In the genomic region with DNA sequence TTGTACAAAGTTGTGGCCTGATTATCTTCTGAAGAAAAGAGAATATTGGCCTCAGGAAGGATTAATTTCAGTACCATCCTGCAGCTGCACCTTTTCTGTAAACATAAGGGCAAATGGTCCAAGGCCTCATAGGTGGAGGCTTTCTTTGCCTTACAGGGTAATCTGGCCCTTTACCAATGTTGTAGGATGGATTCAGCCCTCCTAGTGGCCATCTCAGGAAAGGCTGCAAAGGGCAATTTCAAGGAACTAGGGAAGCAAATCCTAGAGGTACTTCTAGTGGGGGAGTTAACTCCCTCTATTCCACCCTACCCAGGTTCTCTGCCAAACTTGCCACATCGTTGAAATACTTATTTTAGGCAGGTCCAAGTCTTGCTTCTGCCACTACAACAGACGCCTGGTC, we compare ENCODE assay signal across 12 cellular contexts. TPM values are rescaled to one million over a fixed set of nuclear protein-coding genes. Genes with fewer than 3 reads are reported as not detected.
DNase-seq lines count a peak whose midpoint lies in the region; ATAC-seq and TF ChIP-seq lines count a peak whose summit lies in the region.
"Had no signal": no experiment of that assay in that cellular context is flagged by ENCODE, and none has a peak within 500 bp of the region (broad histone marks: within the 10 kb centered on the region; RNA-seq: fewer than 3 reads in every experiment).

No MANE protein-coding gene starts in this region.

- intact Hi-C loops in IMR-90 (cut with micrococcal nuclease), result no loop called here

- no peak overlapping the region for H2BK15ac ChIP-seq in IMR-90 (ENCODE audit: low read depth, low read length)

- peak; percentile 34 for TF ChIP-seq RAD21 in IMR-90 (IDR thresholded peaks at IDR 0.05; ENCODE audit: low read length)

- no peaks in the 10 kb centered on the region for H3K9me1 ChIP-seq in IMR-90 (ENCODE audit: insufficient read depth, low read length)

- H3K79me1 ChIP-seq in IMR-90 (ENCODE audit: low read depth in 1 of 2, low read length in 2 of 2), result no peaks in the 10 kb centered on the region

- H3K79me2 ChIP-seq in osteoblast (ENCODE audit: insufficient read depth, low read length), result no peaks in the 10 kb centered on the region

- H3K4me3 ChIP-seq in IMR-90 (ENCODE audit: insufficient read depth, low read depth, low read length), result no peak overlapping the region
- H3K4me3 ChIP-seq in choroid plexus epithelial cell (ENCODE audit: low read depth, low read length), result no peak overlapping the region
- H3K4me3 ChIP-seq in osteoblast (ENCODE audit: insufficient read depth, low read length), result no peak overlapping the region

- H4K91ac ChIP-seq in IMR-90 (ENCODE audit: insufficient read depth, low read depth, low read length), result no peak overlapping the region

- no peaks in the 10 kb centered on the region for H4K20me1 ChIP-seq in IMR-90 (ENCODE audit: insufficient read depth, low read length)
- H4K20me1 ChIP-seq in osteoblast (ENCODE audit: insufficient read depth, low read length), result no peaks in the 10 kb centered on the region

- no peak overlapping the region for H3K4ac ChIP-seq in IMR-90 (ENCODE audit: low read depth, low read length)

- no peak overlapping the region for H3K14ac ChIP-seq in IMR-90 (replicated peaks; ENCODE audit: low read depth, low read length)

- H3K9me3 ChIP-seq in IMR-90 (ENCODE audit: control insufficient read depth, insufficient read depth, low read length) (no peaks in the 10 kb centered on the region), osteoblast (ENCODE audit: low read depth, low read length) (no peaks in the 10 kb centered on the region)

- whole genome bisulfite sequencing in IMR-90 (ENCODE audit: extremely low coverage in 2 of 2, insufficient read length in 1 of 2), 2 experiments, result no CpG with 5 or more reads among the region's 2 CpGs

- ATAC-seq in GM18867 (IDR thresholded peaks at IDR 0.05; ENCODE audit: unreplicated experiment), result peak; percentile 72
- no peak for ATAC-seq in IMR-90 (ENCODE audit: low read depth)
- ATAC-seq in GM19467 (IDR thresholded peaks at IDR 0.05; ENCODE audit: unreplicated experiment), result no peak
- no peak for ATAC-seq in GM18870 (IDR thresholded peaks at IDR 0.05; ENCODE audit: unreplicated experiment)
- no peak for ATAC-seq in HG03460 (IDR thresholded peaks at IDR 0.05; ENCODE audit: unreplicated experiment)

- no peak overlapping the region for H2BK20ac ChIP-seq in IMR-90 (ENCODE audit: low read depth, low read length)

- H3K4me2 ChIP-seq in IMR-90 (ENCODE audit: low read depth, low read length), result no peak overlapping the region
- no peak overlapping the region for H3K4me2 ChIP-seq in osteoblast (ENCODE audit: insufficient read depth, low read length)

- POLR2A ChIA-PET in IMR-90 (lab: Charles Lee; ENCODE audit: unreplicated experiment), result no interaction called here

- BruUV-seq in IMR-90 (replicated peaks; lab: Mats Ljungman, UMichigan), result no TSS peak

- H3K9ac ChIP-seq in IMR-90 (ENCODE audit: low read depth, low read length), result no peak overlapping the region

- no peak overlapping the region for H3K56ac ChIP-seq in IMR-90 (ENCODE audit: extremely low read depth, insufficient read depth, low read length)

- H4K8ac ChIP-seq in IMR-90 (ENCODE audit: low read depth in 2 of 2, low read length in 2 of 2), result no peak overlapping the region

- TF ChIP-seq CTCF in IMR-90 (conservative IDR thresholded peaks at IDR 0.05; ENCODE audit: low read depth, low read length) (peak; percentile 33; the same call in 1 of the 2 replicates), choroid plexus epithelial cell (conservative IDR thresholded peaks at IDR 0.05; ENCODE audit: low read depth, low read length) (peak; percentile 55), osteoblast (IDR thresholded peaks at IDR 0.05; ENCODE audit: extremely low read depth, low read depth, low read length) (peak; percentile 29)

- H2BK5ac ChIP-seq in IMR-90 (ENCODE audit: low read depth, low read length, poor library complexity, severe bottlenecking), result no peak overlapping the region

- H2AFZ ChIP-seq in IMR-90 (replicated peaks; ENCODE audit: low read length, poor library complexity) (no peak overlapping the region), osteoblast (ENCODE audit: low read length) (no peak overlapping the region)

- H2BK120ac ChIP-seq in IMR-90 (ENCODE audit: low read depth, low read length), result no peak overlapping the region

- H3K18ac ChIP-seq in IMR-90 (ENCODE audit: low read depth, low read length), result no peak overlapping the region

- CTCF ChIA-PET in IMR-90 (lab: Yijun Ruan, JAX), result interaction anchor here (0.5 kb wide), 1 partner anchor 669 kb away, joined by 5 read pairs; no protein-coding TSS in a partner anchor

- no peaks in the 10 kb centered on the region for H3K4me1 ChIP-seq in IMR-90 (ENCODE audit: control insufficient read depth, insufficient read depth, low read length)
- no peaks in the 10 kb centered on the region for H3K4me1 ChIP-seq in osteoblast (ENCODE audit: insufficient read depth, low read length)

- in situ Hi-C loops in IMR-90 (cut with MboI; ENCODE audit: low sequenced_read_pairs), result loop anchor here (25.0 kb wide), 1 partner anchor 895 kb away; no protein-coding TSS in a partner anchor

- H3K23ac ChIP-seq in IMR-90 (ENCODE audit: low read depth, low read length), result no peak overlapping the region

- no peaks in the 10 kb centered on the region for H3K36me3 ChIP-seq in IMR-90 (ENCODE audit: control insufficient read depth, insufficient read depth, low read length)
- no peaks in the 10 kb centered on the region for H3K36me3 ChIP-seq in osteoblast (ENCODE audit: insufficient read depth, low read length)

- H3K27me3 ChIP-seq in IMR-90 (ENCODE audit: control insufficient read depth, insufficient read depth, low read length), result no peaks in the 10 kb centered on the region
- H3K27me3 ChIP-seq in osteoblast (ENCODE audit: insufficient read depth, low read length), result no peaks in the 10 kb centered on the region

- H3K27ac ChIP-seq in IMR-90 (ENCODE audit: insufficient read depth, low read length) (no peak overlapping the region), osteoblast (ENCODE audit: low read depth, low read length) (no peak overlapping the region)

- no peak for TF ChIP-seq POLR2A in IMR-90 (IDR thresholded peaks at IDR 0.05; ENCODE audit: low read depth, low read length)

- DNase-seq in IMR-90 (no peak), choroid plexus epithelial cell (ENCODE audit: low read depth) (peak; percentile 24), osteoblast (ENCODE audit: insufficient read length, low spot score, missing footprints) (no peak)
- DNase-seq: activated CD8-positive, alpha-beta memory T cell treated with anti-CD3 and anti-CD28 coated beads, Interleukin-2, amount 50 U/mL, for 48 hours; central memory CD4-positive, alpha-beta T cell; substantia nigra; T-helper 1 cell had no signal

- H2AK5ac ChIP-seq in IMR-90 (ENCODE audit: low read depth, low read length), result no peak overlapping the region

- dilution Hi-C loops in IMR-90 (cut with HindIII; ENCODE audit: low sequenced_read_pairs, unreplicated experiment), result no loop called here

- H4K5ac ChIP-seq in IMR-90 (ENCODE audit: low read depth, low read length), result no peak overlapping the region

- no peak overlapping the region for H2AK9ac ChIP-seq in IMR-90 (replicated peaks; ENCODE audit: low read depth, low read length, poor library complexity)

TF ChIP-seq in IMR-90, 13 proteins besides CTCF, POLR2A, EP300 and RAD21:
- TF ChIP-seq CEBPB (IDR thresholded peaks at IDR 0.05; ENCODE audit: low read depth, low read length), result no peak
- TF ChIP-seq RFX5 (IDR thresholded peaks at IDR 0.05; ENCODE audit: low read depth, low read length), result no peak
- TF ChIP-seq MAZ (IDR thresholded peaks at IDR 0.05; ENCODE audit: borderline replicate concordance, low read depth, low read length), result no peak
- TF ChIP-seq, protein P1, sequence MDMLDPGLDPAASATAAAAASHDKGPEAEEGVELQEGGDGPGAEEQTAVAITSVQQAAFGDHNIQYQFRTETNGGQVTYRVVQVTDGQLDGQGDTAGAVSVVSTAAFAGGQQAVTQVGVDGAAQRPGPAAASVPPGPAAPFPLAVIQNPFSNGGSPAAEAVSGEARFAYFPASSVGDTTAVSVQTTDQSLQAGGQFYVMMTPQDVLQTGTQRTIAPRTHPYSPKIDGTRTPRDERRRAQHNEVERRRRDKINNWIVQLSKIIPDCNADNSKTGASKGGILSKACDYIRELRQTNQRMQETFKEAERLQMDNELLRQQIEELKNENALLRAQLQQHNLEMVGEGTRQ (IDR thresholded peaks at IDR 0.05; ENCODE audit: low read depth, low read length), result no peak
- no peak for TF ChIP-seq SMC3 (IDR thresholded peaks at IDR 0.05; ENCODE audit: low read depth, low read length)
- TF ChIP-seq FOS (IDR thresholded peaks at IDR 0.05; ENCODE audit: low read depth, low read length), result no peak
- TF ChIP-seq ELK1 (IDR thresholded peaks at IDR 0.05; ENCODE audit: borderline replicate concordance, low read depth, low read length), result no peak
- TF ChIP-seq NFE2L2 (IDR thresholded peaks at IDR 0.05; ENCODE audit: low read depth, low read length), result no peak
- no peak for TF ChIP-seq CHD1 (IDR thresholded peaks at IDR 0.05; ENCODE audit: low read depth, low read length)
- TF ChIP-seq BHLHE40 (IDR thresholded peaks at IDR 0.05; ENCODE audit: low read depth, low read length), result no peak
- TF ChIP-seq MAFK (IDR thresholded peaks at IDR 0.05; ENCODE audit: low read depth, low read length), result no peak
- no peak for TF ChIP-seq MXI1 (IDR thresholded peaks at IDR 0.05; ENCODE audit: borderline replicate concordance, low read depth, low read length)
- no peak for TF ChIP-seq RCOR1 (IDR thresholded peaks at IDR 0.05; ENCODE audit: insufficient replicate concordance, low read length)
TF ChIP-seq in IMR-90: peak in this region for 0.

RNA-seq across cellular contexts. Expression of gene UGT2B11, which starts 57.6 kb away (rescaled TPM):
- total RNA-seq in IMR-90 (2012; rRNA removed), result not detected in 2 replicates
- not detected in 2 replicates for polyA plus RNA-seq in IMR-90 (2012; rRNA removed)
- polyA plus RNA-seq in IMR-90 (2012; cell fraction: cytosol; rRNA removed), result not detected in 2 replicates
- not detected in 2 replicates for polyA plus RNA-seq in IMR-90 (2012; cell fraction: nucleus; rRNA removed; ENCODE audit: low replicate concordance)
- total RNA-seq in osteoblast, result not detected in 2 replicates
- total RNA-seq: glomerular endothelial cell had no signal
